ENCODE assay signal across 1 cellular context in the genomic region with DNA sequence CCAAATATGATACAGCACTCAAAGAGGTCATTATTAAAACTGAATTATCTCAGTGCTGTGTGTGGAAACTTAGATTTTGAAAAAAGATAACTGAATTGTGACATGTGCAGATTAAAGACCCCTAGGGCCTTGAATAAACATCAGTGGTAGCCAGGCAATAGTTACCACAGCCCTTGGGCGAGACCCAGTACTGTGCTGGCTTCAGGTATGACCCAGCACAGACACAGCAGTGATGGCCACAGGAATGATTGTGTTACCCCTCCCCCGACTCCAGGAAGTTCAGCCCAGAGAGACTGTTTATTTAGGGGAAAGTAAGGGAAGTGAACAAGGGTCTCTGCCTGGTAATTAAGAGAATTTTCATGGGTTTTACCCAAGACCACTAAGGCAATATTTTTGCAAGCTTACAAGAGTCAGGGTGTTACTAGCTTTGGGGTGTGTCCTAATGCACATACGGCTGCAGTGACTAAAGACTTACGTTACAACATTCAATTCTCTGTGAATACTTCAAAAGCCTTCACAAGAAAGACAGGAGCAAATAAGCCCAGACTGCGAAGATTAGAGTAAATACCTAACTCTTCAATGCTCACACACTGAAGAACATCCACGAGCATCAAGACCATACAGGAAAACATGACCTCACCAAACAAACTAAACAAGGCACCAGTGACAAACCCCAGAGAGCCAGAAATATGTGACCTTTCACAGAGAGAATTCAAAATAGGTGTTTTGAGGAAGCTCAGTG.
TF ChIP-seq lines count a peak whose summit lies in the region.

No MANE protein-coding gene starts in this region.

TF ChIP-seq in HCT116, 20 proteins besides CTCF, POLR2A, EP300 and RAD21:
- TF ChIP-seq ZNF274 (IDR thresholded peaks at IDR 0.05; ENCODE audit: low read depth, low read length) (no peak), EGR1 (IDR thresholded peaks at IDR 0.05; ENCODE audit: low read depth) (no peak), CBX3 (IDR thresholded peaks at IDR 0.05; ENCODE audit: low read depth) (no peak), SIN3A (IDR thresholded peaks at IDR 0.05; ENCODE audit: low read depth) (no peak), FOSL1 (IDR thresholded peaks at IDR 0.05; ENCODE audit: low read depth) (no peak), SP1 (IDR thresholded peaks at IDR 0.05; ENCODE audit: low read depth) (no peak), SRF (IDR thresholded peaks at IDR 0.05; ENCODE audit: low read depth) (no peak), ELF1 (IDR thresholded peaks at IDR 0.05; ENCODE audit: borderline replicate concordance, low read depth) (no peak)
- TF ChIP-seq, protein P1, sequence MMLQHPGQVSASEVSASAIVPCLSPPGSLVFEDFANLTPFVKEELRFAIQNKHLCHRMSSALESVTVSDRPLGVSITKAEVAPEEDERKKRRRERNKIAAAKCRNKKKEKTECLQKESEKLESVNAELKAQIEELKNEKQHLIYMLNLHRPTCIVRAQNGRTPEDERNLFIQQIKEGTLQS (IDR thresholded peaks at IDR 0.05), result no peak
